In genomic region chr12:96809522-96809921, GRCh38 we compare ENCODE assay signal across 25 cellular contexts.
DNase-seq lines count a peak whose midpoint lies in the region; ATAC-seq and TF ChIP-seq lines count a peak whose summit lies in the region.
"Had no signal": no experiment of that assay in that cellular context is flagged by ENCODE, and none has a peak within 500 bp of the region (broad histone marks: within the 10 kb centered on the region; RNA-seq: fewer than 3 reads in every experiment).

No MANE protein-coding gene starts in this region.

- H3K27me3 Mint-ChIP-seq in MCF 10A (ENCODE audit: insufficient read depth, unreplicated experiment), result no peaks in the 10 kb centered on the region

- POLR2A ChIA-PET in MCF 10A (lab: Yijun Ruan, JAX), result no interaction called here

- H3K27ac Mint-ChIP-seq in MCF 10A (ENCODE audit: low read depth, unreplicated experiment), result peak overlapping the region; percentile 32
- H3K27ac Mint-ChIP-seq in activated naive CD4-positive, alpha-beta T cell treated with anti-CD3 and anti-CD28 coated beads, Interleukin-2, amount 50 U/mL, for 72 hours, result no peak overlapping the region
- H3K27ac Mint-ChIP-seq: CD14-positive monocyte, T-cell had no signal

- H3K36me3 Mint-ChIP-seq in MCF 10A (ENCODE audit: insufficient read depth, unreplicated experiment), result peaks cover 7% of the 10 kb centered on the region
- H3K36me3 Mint-ChIP-seq in activated naive CD4-positive, alpha-beta T cell treated with anti-CD3 and anti-CD28 coated beads, Interleukin-2, amount 50 U/mL, for 72 hours, result peaks cover 0 to 2% of the 10 kb centered on the region in 2 donors
- H3K36me3 Mint-ChIP-seq: CD14-positive monocyte, T-cell had no signal

- BruUV-seq in MCF 10A (replicated peaks; lab: Mats Ljungman, UMichigan) (no TSS peak), mammary epithelial cell (replicated peaks; lab: Mats Ljungman, UMichigan) (no TSS peak)

- H3K9ac ChIP-seq in mammary epithelial cell (ENCODE audit: insufficient read depth, low read length), result no peak overlapping the region
- H3K9ac ChIP-seq: SK-N-SH had no signal

- peak; percentile 41 for ATAC-seq in HG03175 (IDR thresholded peaks at IDR 0.05; ENCODE audit: unreplicated experiment)
- ATAC-seq in RWPE2 (ENCODE audit: low read depth), result no peak
- ATAC-seq in left lung, result no peak
- ATAC-seq in activated naive CD4-positive, alpha-beta T cell treated with anti-CD3 and anti-CD28 coated beads, Interleukin-2, amount 50 U/mL, for 72 hours, result no peak
- ATAC-seq: T-cell had no signal

- TF ChIP-seq CTCF in MCF 10A (IDR thresholded peaks at IDR 0.05; ENCODE audit: unreplicated experiment) (no peak), mammary epithelial cell (conservative IDR thresholded peaks at IDR 0.05 in 1 of 2, IDR thresholded peaks at IDR 0.05 in 1 of 2; ENCODE audit: extremely low read depth in 1 of 2, insufficient read depth in 1 of 2, low read depth in 1 of 2, low read length in 2 of 2) (no peak), RWPE2 (IDR thresholded peaks at IDR 0.05; ENCODE audit: poor library complexity, severe bottlenecking) (no peak), left lung (IDR thresholded peaks at IDR 0.05) (no peak)

- intact Hi-C loops in MCF 10A (cut with micrococcal nuclease) (no loop called here), mammary epithelial cell (cut with micrococcal nuclease) (no loop called here), left lung (cut with DNase I) (no loop called here)

- in situ Hi-C loops in mammary epithelial cell (cut with MboI; ENCODE audit: low sequenced_read_pairs in 2 of 2), result no loop called here

- dilution Hi-C loops in mammary epithelial cell (cut with HindIII; ENCODE audit: low sequenced_read_pairs), result no loop called here

- no peaks in the 10 kb centered on the region for H3K27me3 ChIP-seq in mammary epithelial cell (ENCODE audit: insufficient read depth, low read length)
- H3K27me3 ChIP-seq in RWPE2 (ENCODE audit: insufficient read depth, poor library complexity, severe bottlenecking), result no peaks in the 10 kb centered on the region
- H3K27me3 ChIP-seq in left lung, result no peaks in the 10 kb centered on the region
- H3K27me3 ChIP-seq: MG63, Peyer's patch had no signal

- H3K9me3 Mint-ChIP-seq in MCF 10A (ENCODE audit: unreplicated experiment), result peaks cover 9% of the 10 kb centered on the region
- peaks cover 0 to 4% of the 10 kb centered on the region in 2 donors for H3K9me3 Mint-ChIP-seq in activated naive CD4-positive, alpha-beta T cell treated with anti-CD3 and anti-CD28 coated beads, Interleukin-2, amount 50 U/mL, for 72 hours

- H3K27ac ChIP-seq in mammary epithelial cell (ENCODE audit: insufficient read depth, low read depth, low read length) (no peak overlapping the region), RWPE2 (ENCODE audit: poor library complexity, severe bottlenecking) (peak overlapping the region; percentile 42), left lung (no peak overlapping the region)
- H3K27ac ChIP-seq: 22Rv1, HL-60, Peyer's patch had no signal

- CTCF ChIA-PET in MCF 10A (lab: Yijun Ruan, JAX) (interaction anchor here (0.7 to 1.9 kb wide), 2 partner anchors 59 to 177 kb away, joined by 3 to 5 read pairs; no protein-coding TSS in a partner anchor), mammary epithelial cell (lab: Charles Lee; ENCODE audit: low non-redundant PET) (no interaction called here)

- DNase-seq in MCF 10A (ENCODE audit: unreplicated experiment) (no peak), mammary epithelial cell (no peak), RWPE2 (ENCODE audit: low spot score) (no peak), RPMI8226 (no peak), left lung (no peak), NCI-H1105 treated with DMSO at 0.1 percent for 48 hours (lab: John Stamatoyannopoulos, UW) (no peak)
- DNase-seq in activated naive CD4-positive, alpha-beta T cell treated with anti-CD3 and anti-CD28 coated beads, Interleukin-2, amount 50 U/mL, for 72 hours (ENCODE audit: low spot score in 2 of 2), result no peak
- DNase-seq: GDM1, HCEC 1CT, Karpas-422, MG63, NCI-H1092, NCI-H146, NCI-H2081, NCI-H2171 treated with DMSO at 0.1 percent for 48 hours, NCI-H446 treated with DMSO at 0.1 percent for 48 hours, NCI-H69, Peyer's patch, SHP77, SK-N-SH, T-cell had no signal

- H3K79me2 ChIP-seq in mammary epithelial cell (ENCODE audit: insufficient read depth, low read length), result no peaks in the 10 kb centered on the region

- peaks cover 32% of the 10 kb centered on the region for H3K4me1 Mint-ChIP-seq in MCF 10A (ENCODE audit: insufficient read depth, unreplicated experiment)
- H3K4me1 Mint-ChIP-seq: CD14-positive monocyte, T-cell had no signal

- no peak overlapping the region for H2AFZ ChIP-seq in mammary epithelial cell (ENCODE audit: low read depth, low read length)

- H4K20me1 ChIP-seq in mammary epithelial cell (ENCODE audit: insufficient read depth, low read length), result no peaks in the 10 kb centered on the region

- H3K4me3 ChIP-seq in mammary epithelial cell (replicated peaks in 1 of 3; ENCODE audit: insufficient read depth in 1 of 3, low read depth in 2 of 3, low read length in 3 of 3), result no peak overlapping the region
- H3K4me3 ChIP-seq in RWPE2 (ENCODE audit: severe bottlenecking), result no peak overlapping the region
- no peak overlapping the region for H3K4me3 ChIP-seq in left lung
- H3K4me3 ChIP-seq: MG63, Peyer's patch had no signal

- no peak overlapping the region for H3K4me2 ChIP-seq in mammary epithelial cell (ENCODE audit: insufficient read depth, low read depth, low read length)
- H3K4me2 ChIP-seq: SK-N-SH had no signal

- no peaks in the 10 kb centered on the region for H3K9me3 ChIP-seq in mammary epithelial cell (replicated peaks; ENCODE audit: insufficient read depth, low read length)
- H3K9me3 ChIP-seq in RWPE2 (ENCODE audit: severe bottlenecking), result no peaks in the 10 kb centered on the region
- H3K9me3 ChIP-seq in left lung, result peaks cover 0 to 12% of the 10 kb centered on the region in 2 donors
- H3K9me3 ChIP-seq: MG63, Peyer's patch, SK-N-SH had no signal

- no peaks in the 10 kb centered on the region for H3K36me3 ChIP-seq in mammary epithelial cell (ENCODE audit: insufficient read depth, low read length)
- no peaks in the 10 kb centered on the region for H3K36me3 ChIP-seq in RWPE2 (ENCODE audit: low read depth)
- H3K36me3 ChIP-seq in left lung, result no peaks in the 10 kb centered on the region
- H3K36me3 ChIP-seq: MG63, Peyer's patch had no signal

- no peak overlapping the region for H3K4me3 Mint-ChIP-seq in MCF 10A (ENCODE audit: unreplicated experiment)
- H3K4me3 Mint-ChIP-seq: CD14-positive monocyte, T-cell had no signal

- H3K4me1 ChIP-seq in mammary epithelial cell (ENCODE audit: insufficient read depth, low read length) (no peaks in the 10 kb centered on the region), RWPE2 (ENCODE audit: insufficient read depth, poor library complexity, severe bottlenecking) (peaks cover 8% of the 10 kb centered on the region), left lung (no peaks in the 10 kb centered on the region)
- H3K4me1 ChIP-seq: Peyer's patch had no signal
